In the genomic region with DNA sequence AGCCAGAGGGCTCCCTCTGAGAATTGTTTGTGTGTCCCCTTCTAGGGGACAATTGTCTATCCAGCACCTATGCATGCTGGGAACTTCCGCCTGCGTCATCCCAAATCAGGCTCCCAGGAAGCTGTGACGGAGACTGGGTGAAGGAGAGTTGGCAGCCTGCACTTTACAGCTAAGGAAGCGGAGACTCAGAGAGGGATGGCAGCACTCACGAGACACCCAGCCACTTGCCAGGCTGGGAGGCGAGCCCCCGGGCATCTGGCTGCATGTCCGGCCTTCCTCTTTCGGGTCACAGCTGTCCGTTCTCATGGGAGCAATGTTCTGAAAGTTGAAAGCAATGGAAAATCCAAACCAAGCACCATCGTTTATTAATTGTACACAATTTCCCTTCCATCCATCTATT, we compare ENCODE assay signal across 21 cellular contexts. TPM values are rescaled to one million over a fixed set of nuclear protein-coding genes. Genes with fewer than 3 reads are reported as not detected.
"Had no signal": no experiment of that assay in that cellular context is flagged by ENCODE, and none has a peak within 500 bp of the region (broad histone marks: within the 10 kb centered on the region; RNA-seq: fewer than 3 reads in every experiment).

No MANE protein-coding gene starts in this region.

- FAIRE-seq: endometrium had no signal

- H3K4me1 Mint-ChIP-seq: immature natural killer cell had no signal

- DNase-seq: effector CD8-positive, alpha-beta T cell; esophagus squamous epithelium; foreskin fibroblast; immature natural killer cell; left colon; left ventricle myocardium superior; mesendoderm; naive thymus-derived CD4-positive, alpha-beta T cell; stimulated activated naive CD4-positive, alpha-beta T cell treated with Interleukin-2 at 50 U/mL for 16 hours; trophoblast cell; uterus had no signal

- H3K4me1 ChIP-seq: uterus had no signal

- H3K27me3 ChIP-seq: uterus had no signal

- ATAC-seq: left colon; left ventricle myocardium superior; naive thymus-derived CD4-positive, alpha-beta T cell; sciatic nerve had no signal

- H3K9me3 ChIP-seq: neutrophil, uterus had no signal

- H3K36me3 Mint-ChIP-seq: immature natural killer cell; naive thymus-derived CD4-positive, alpha-beta T cell had no signal

- H3K36me3 ChIP-seq: esophagus squamous epithelium, neutrophil, uterus had no signal

- H3K27ac ChIP-seq: coronary artery, esophagus squamous epithelium, neutrophil, uterus had no signal

- H3K27ac Mint-ChIP-seq: immature natural killer cell; naive thymus-derived CD4-positive, alpha-beta T cell had no signal

- H3K4me3 ChIP-seq: coronary artery, esophagus squamous epithelium, lung, uterus had no signal

- H3K4me3 Mint-ChIP-seq: immature natural killer cell; naive thymus-derived CD4-positive, alpha-beta T cell had no signal

RNA-seq across cellular contexts. Expression of a gene that starts 45.5 kb away (rescaled TPM):
- total RNA-seq: chondrocyte; dermis microvascular lymphatic vessel endothelial cell; left ventricle myocardium superior; naive thymus-derived CD4-positive, alpha-beta T cell; osteoblast; pulmonary artery endothelial cell; skeletal muscle tissue had no signal
- polyA plus RNA-seq: immature natural killer cell; naive thymus-derived CD4-positive, alpha-beta T cell had no signal
